20 cellular contexts compared by ENCODE assay signal in genomic region chr11:1566381-1567051, GRCh38. TPM values are rescaled to one million over a fixed set of nuclear protein-coding genes. Genes with fewer than 3 reads are reported as not detected.
DNase-seq lines count a peak whose midpoint lies in the region; FAIRE-seq and TF ChIP-seq lines count a peak whose summit lies in the region.
"Had no signal": no experiment of that assay in that cellular context is flagged by ENCODE, and none has a peak within 500 bp of the region (broad histone marks: within the 10 kb centered on the region; RNA-seq: fewer than 3 reads in every experiment).

No MANE protein-coding gene starts in this region.

- peak; percentile 67 for DNase-seq in 8988T
- DNase-seq in H9: peak; percentile 35
- no peak for DNase-seq in astrocyte (ENCODE audit: low read depth)
- peak; percentile 72 for DNase-seq in kidney
- no peak for DNase-seq in GDM1 (lab: John Stamatoyannopoulos, UW)
- no peak for DNase-seq in Calu3
- no peak for DNase-seq in DMS 273 (lab: John Stamatoyannopoulos, UW; ENCODE audit: unreplicated experiment)
- DNase-seq in stimulated activated naive CD4-positive, alpha-beta T cell (lab: John Stamatoyannopoulos, UW): no peak
- DNase-seq: activated CD4-positive, alpha-beta T cell treated with anti-CD3 and anti-CD28 coated beads for 4 hours; activated naive CD8-positive, alpha-beta T cell treated with anti-CD3 and anti-CD28 coated beads, Interleukin-2, amount 50 U/mL, for 24 hours; activated T-cell treated with anti-CD3 and anti-CD28 coated beads, Interleukin-2, amount 50 U/mL, for 24 hours; cortex of kidney; mesenchymal stem cell; NCI-H1417 treated with DMSO at 0.1 percent for 48 hours; NCI-H446 had no signal

- H3K4me3 ChIP-seq in astrocyte (ENCODE audit: insufficient read depth, low read depth, low read length): no peak overlapping the region
- H3K4me3 ChIP-seq in kidney (ENCODE audit: low read length in 2 of 2): no peak overlapping the region
- H3K4me3 ChIP-seq: skin epidermis had no signal

- H2BK120ac ChIP-seq in H9 (ENCODE audit: low read depth, low read length, poor library complexity, severe bottlenecking): no peak overlapping the region

- H3K36me3 Mint-ChIP-seq in H9 (ENCODE audit: insufficient read depth in 1 of 3, low read depth in 3 of 3) (no peaks in the 10 kb centered on the region), astrocyte (ENCODE audit: low read depth, unreplicated experiment) (peaks cover 3% of the 10 kb centered on the region), Calu3 (ENCODE audit: insufficient read depth, unreplicated experiment) (peaks cover 40% of the 10 kb centered on the region)

- H3K36me3 ChIP-seq in astrocyte (ENCODE audit: insufficient read depth, low read length) (no peaks in the 10 kb centered on the region), kidney (ENCODE audit: control insufficient read depth in 1 of 2, insufficient read depth in 2 of 2, low read length in 2 of 2) (no peaks in the 10 kb centered on the region)

- H2BK12ac ChIP-seq in H9 (ENCODE audit: insufficient read length, low read depth, low read length): no peak overlapping the region

- no peaks in the 10 kb centered on the region; the same call in 1 of the 2 replicates for H3K27me3 ChIP-seq in H9 (ENCODE audit: insufficient read depth, low read length)
- no peaks in the 10 kb centered on the region for H3K27me3 ChIP-seq in astrocyte (ENCODE audit: insufficient read depth, low read length)

- no peak overlapping the region for H3K9ac ChIP-seq in H9 (ENCODE audit: extremely low read depth, insufficient read length, low read length)
- no peak overlapping the region for H3K9ac ChIP-seq in astrocyte (ENCODE audit: low read length)
- no peak overlapping the region for H3K9ac ChIP-seq in kidney (ENCODE audit: low read length in 2 of 2)

- intact Hi-C loops in kidney (cut with DNase I) (no loop called here), Calu3 (cut with micrococcal nuclease; ENCODE audit: unreplicated experiment) (no loop called here)

- CTCF ChIA-PET in Calu3 (lab: Charles Lee): interaction anchor here (0.6 to 1.2 kb wide), 2 partner anchors 8 to 380 kb away, joined by 4 to 5 read pairs; no protein-coding TSS in a partner anchor

- H3K27ac Mint-ChIP-seq in H9 (no peak overlapping the region; a peak in 2 of 7 replicates), astrocyte (ENCODE audit: unreplicated experiment) (no peak overlapping the region), Calu3 (ENCODE audit: unreplicated experiment) (no peak overlapping the region)
- H3K27ac Mint-ChIP-seq: activated naive CD8-positive, alpha-beta T cell treated with anti-CD3 and anti-CD28 coated beads, Interleukin-2, amount 50 U/mL, for 24 hours; activated T-cell treated with anti-CD3 and anti-CD28 coated beads, Interleukin-2, amount 50 U/mL, for 24 hours had no signal

- H3K4ac ChIP-seq in H9 (ENCODE audit: low read depth, low read length): no peak overlapping the region

- no peak overlapping the region for H2AK5ac ChIP-seq in H9 (ENCODE audit: insufficient read length, low read length)

- no CpG with 5 or more reads among the region's 20 CpGs for WGBS in H9 (ENCODE audit: extremely low coverage, insufficient read length, low lambda C conversion rate)

- H4K8ac ChIP-seq in H9 (replicated peaks; ENCODE audit: insufficient read length, low read depth, low read length): no peak overlapping the region

- no TSS peak for BruUV-seq in Calu3 (replicated peaks; lab: Mats Ljungman, UMichigan)

- no peaks in the 10 kb centered on the region; the same call in 1 of the 2 replicates for H3K4me1 ChIP-seq in H9 (ENCODE audit: insufficient read depth, low read length)
- peaks cover 15% of the 10 kb centered on the region for H3K4me1 ChIP-seq in astrocyte (ENCODE audit: insufficient read depth, low read length)
- H3K4me1 ChIP-seq in kidney (ENCODE audit: control insufficient read depth in 1 of 2, insufficient read depth in 1 of 2, low read depth in 1 of 2, low read length in 2 of 2): peaks cover 0 to 6% of the 10 kb centered on the region in 2 donors

- H3K27ac ChIP-seq in H9 (ENCODE audit: insufficient read length, low read depth, low read length) (no peak overlapping the region), astrocyte (ENCODE audit: low read depth, low read length) (no peak overlapping the region), kidney (ENCODE audit: low read depth in 2 of 2, low read length in 2 of 2) (no peak overlapping the region)
- H3K27ac ChIP-seq: RWPE1, skin epidermis had no signal

- FAIRE-seq in astrocyte (lab: Jason Lieb, UNC): no peak
- no peak for FAIRE-seq in kidney (lab: Jason Lieb, UNC)

- no peak overlapping the region for H2BK15ac ChIP-seq in H9 (ENCODE audit: low read depth, low read length)

- H3T11ph ChIP-seq in H9 (ENCODE audit: low read length): no peak overlapping the region

- no peaks in the 10 kb centered on the region for H3K79me1 ChIP-seq in H9 (ENCODE audit: insufficient read depth, low read depth, low read length, poor library complexity, severe bottlenecking)

- H3K4me2 ChIP-seq in H9 (ENCODE audit: insufficient read depth, insufficient read length, low read length) (no peak overlapping the region), astrocyte (ENCODE audit: low read length) (no peak overlapping the region)

- H3K23me2 ChIP-seq in H9 (ENCODE audit: insufficient read length, low read depth, low read length, poor library complexity, severe bottlenecking): peaks cover 6% of the 10 kb centered on the region

- no peak overlapping the region for H2BK20ac ChIP-seq in H9 (ENCODE audit: low read depth, low read length, poor library complexity, severe bottlenecking)

- no peak overlapping the region; the same call in 1 of the 2 replicates for H3K14ac ChIP-seq in H9 (ENCODE audit: insufficient read depth, low read length)

- H4K20me1 ChIP-seq in H9 (ENCODE audit: control insufficient read depth, insufficient read depth, insufficient read length) (no peaks in the 10 kb centered on the region), astrocyte (ENCODE audit: insufficient read depth, low read length) (peaks cover 95% of the 10 kb centered on the region)

- H3K4me3 Mint-ChIP-seq in H9: no peak overlapping the region
- H3K4me3 Mint-ChIP-seq in astrocyte (ENCODE audit: unreplicated experiment): peak overlapping the region; percentile 50
- no peak overlapping the region for H3K4me3 Mint-ChIP-seq in Calu3 (ENCODE audit: low read depth, unreplicated experiment)
- H3K4me3 Mint-ChIP-seq: activated naive CD8-positive, alpha-beta T cell treated with anti-CD3 and anti-CD28 coated beads, Interleukin-2, amount 50 U/mL, for 24 hours; activated T-cell treated with anti-CD3 and anti-CD28 coated beads, Interleukin-2, amount 50 U/mL, for 24 hours had no signal

- no peak overlapping the region for H3K18ac ChIP-seq in H9 (ENCODE audit: insufficient read length, low read depth, low read length)

- no peak overlapping the region for H3K23ac ChIP-seq in H9 (ENCODE audit: insufficient read length, low read depth, low read length)

- no peaks in the 10 kb centered on the region for H3K9me3 Mint-ChIP-seq in H9
- no peaks in the 10 kb centered on the region for H3K9me3 Mint-ChIP-seq in astrocyte (ENCODE audit: unreplicated experiment)
- no peaks in the 10 kb centered on the region for H3K9me3 Mint-ChIP-seq in Calu3 (ENCODE audit: low read depth, unreplicated experiment)
- H3K9me3 Mint-ChIP-seq: activated naive CD8-positive, alpha-beta T cell treated with anti-CD3 and anti-CD28 coated beads, Interleukin-2, amount 50 U/mL, for 24 hours; activated T-cell treated with anti-CD3 and anti-CD28 coated beads, Interleukin-2, amount 50 U/mL, for 24 hours had no signal

- H2BK5ac ChIP-seq in H9 (ENCODE audit: insufficient read length, low read length): no peak overlapping the region

- no peak overlapping the region for H3K56ac ChIP-seq in H9 (ENCODE audit: insufficient read length, low read depth, low read length)

- H3K79me2 ChIP-seq in H9 (ENCODE audit: insufficient read depth, low read length) (no peaks in the 10 kb centered on the region), astrocyte (ENCODE audit: insufficient read depth, low read length) (peaks cover 70% of the 10 kb centered on the region)

- H4K91ac ChIP-seq in H9 (ENCODE audit: insufficient read length, low read depth, low read length): no peak overlapping the region

- H3K27me3 Mint-ChIP-seq in H9 (ENCODE audit: low read depth) (peaks cover 40% of the 10 kb centered on the region), astrocyte (ENCODE audit: low read depth, unreplicated experiment) (no peaks in the 10 kb centered on the region), Calu3 (ENCODE audit: unreplicated experiment) (no peaks in the 10 kb centered on the region)
- H3K27me3 Mint-ChIP-seq: activated T-cell treated with anti-CD3 and anti-CD28 coated beads, Interleukin-2, amount 50 U/mL, for 24 hours had no signal

- H3K4me1 Mint-ChIP-seq in H9: peaks cover 20 to 47% of the 10 kb centered on the region in 2 experiments
- peaks cover 7% of the 10 kb centered on the region for H3K4me1 Mint-ChIP-seq in astrocyte (ENCODE audit: low read depth, unreplicated experiment)
- H3K4me1 Mint-ChIP-seq in Calu3 (ENCODE audit: low read depth, unreplicated experiment): peaks cover 7% of the 10 kb centered on the region

- H2AFZ ChIP-seq in H9 (ENCODE audit: low read length) (no peak overlapping the region), astrocyte (ENCODE audit: low read depth, low read length) (no peak overlapping the region)

- H3K9me3 ChIP-seq in H9 (ENCODE audit: control insufficient read depth, low read depth, low read length) (no peaks in the 10 kb centered on the region), astrocyte (ENCODE audit: insufficient read depth, low read depth, low read length) (no peaks in the 10 kb centered on the region), kidney (ENCODE audit: control insufficient read depth in 1 of 2, low read length in 2 of 2) (no peaks in the 10 kb centered on the region)

- no peak overlapping the region for H4K5ac ChIP-seq in H9 (ENCODE audit: insufficient read length, low read depth, low read length)

- TF ChIP-seq CTCF in H9 (conservative IDR thresholded peaks at IDR 0.05) (peak; percentile 43; the same call in 2 of the 3 replicates), astrocyte (IDR thresholded peaks at IDR 0.05; ENCODE audit: insufficient read depth, low read depth, low read length) (no peak), kidney (IDR thresholded peaks at IDR 0.05; ENCODE audit: borderline replicate concordance, extremely low read depth, insufficient read depth) (no peak), Calu3 (IDR thresholded peaks at IDR 0.05; ENCODE audit: unreplicated experiment) (no peak)

RNA-seq across cellular contexts. Expression of gene DUSP8, which starts 5.6 kb away (rescaled TPM):
- total RNA-seq in H9 (2021): 3.2 and 4.4 TPM in 2 replicates
- total RNA-seq in astrocyte: 13.8 and 14.8 TPM in 2 replicates
- 9.1 TPM for total RNA-seq in kidney
- polyA plus RNA-seq in kidney (ENCODE audit: insufficient read depth, low read depth, low replicate concordance): 1.9 TPM
- total RNA-seq in Calu3 (2022): 12.1 and 14.0 TPM in 2 replicates

RNA-seq across cellular contexts. Expression of gene KRTAP5-1, which starts 18.6 kb away (rescaled TPM):
- total RNA-seq in H9 (2021) (not detected in 2 replicates), astrocyte (not detected in 2 replicates), kidney (not detected), Calu3 (2022) (not detected in 2 replicates)
- polyA plus RNA-seq in kidney (ENCODE audit: insufficient read depth, low read depth, low replicate concordance): not detected
- total RNA-seq: fibroblast of lung; T-helper 2 cell treated with Interferon-gamma antibody and Interleukin-4, amounts not matched to agents 100 ng/mL and 5 ng/mL, for 36 hours had no signal
- polyA plus RNA-seq: AG04450, fibroblast of lung had no signal

RNA-seq across cellular contexts. Expression of gene KRTAP5-2, which starts 31.6 kb away (rescaled TPM):
- total RNA-seq in H9 (2021) (not detected in 2 replicates), astrocyte (not detected in 2 replicates), kidney (not detected), Calu3 (2022) (not detected in 2 replicates)
- polyA plus RNA-seq in kidney (ENCODE audit: insufficient read depth, low read depth, low replicate concordance): not detected
- total RNA-seq: fibroblast of lung; T-helper 2 cell treated with Interferon-gamma antibody and Interleukin-4, amounts not matched to agents 100 ng/mL and 5 ng/mL, for 36 hours had no signal
- polyA plus RNA-seq: AG04450, fibroblast of lung had no signal

RNA-seq across cellular contexts. Expression of gene KRTAP5-3, which starts 41.7 kb away (rescaled TPM):
- total RNA-seq in H9 (2021) (not detected in 2 replicates), astrocyte (not detected in 2 replicates), kidney (not detected), Calu3 (2022) (not detected in 2 replicates)
- polyA plus RNA-seq in kidney (ENCODE audit: insufficient read depth, low read depth, low replicate concordance): not detected
- total RNA-seq: fibroblast of lung; T-helper 2 cell treated with Interferon-gamma antibody and Interleukin-4, amounts not matched to agents 100 ng/mL and 5 ng/mL, for 36 hours had no signal
- polyA plus RNA-seq: AG04450, fibroblast of lung had no signal

RNA-seq across cellular contexts. Expression of gene KRTAP5-4, which starts 55.4 kb away (rescaled TPM):
- total RNA-seq in H9 (2021) (not detected in 2 replicates), astrocyte (not detected in 2 replicates), kidney (not detected), Calu3 (2022) (not detected in 2 replicates)
- polyA plus RNA-seq in kidney (ENCODE audit: insufficient read depth, low read depth, low replicate concordance): not detected
- total RNA-seq: fibroblast of lung; T-helper 2 cell treated with Interferon-gamma antibody and Interleukin-4, amounts not matched to agents 100 ng/mL and 5 ng/mL, for 36 hours had no signal
- polyA plus RNA-seq: AG04450, fibroblast of lung had no signal

Comparison
In these comparisons a context has a peak if more than half of its experiments do, and no peak if none do; other contexts are left out.
1. DNase-seq: peak in 8988T (single experiment), H9 (single experiment) and kidney (single experiment); none in astrocyte (single experiment), GDM1 (single experiment), Calu3 (single experiment), DMS 273 (single experiment) and stimulated activated naive CD4-positive, alpha-beta T cell (0 of 6).